12 cellular contexts compared by ENCODE assay signal in genomic region chrX:96373047-96373355, GRCh38.
DNase-seq lines count a peak whose midpoint lies in the region; ATAC-seq and TF ChIP-seq lines count a peak whose summit lies in the region.
"Had no signal": no experiment of that assay in that cellular context is flagged by ENCODE, and none has a peak within 500 bp of the region (broad histone marks: within the 10 kb centered on the region; RNA-seq: fewer than 3 reads in every experiment).

No MANE protein-coding gene starts in this region.

- 47 to 90% methylated on average over 2 to 3 of the region's 4 CpGs for WGBS in endodermal cell (ENCODE audit: insufficient coverage in 1 of 2, insufficient read length in 1 of 2), 2 experiments

- H3K9me3 Mint-ChIP-seq in HFFc6 (no peaks in the 10 kb centered on the region), endodermal cell (no peaks in the 10 kb centered on the region)
- H3K9me3 Mint-ChIP-seq in naive thymus-derived CD8-positive, alpha-beta T cell = no peaks in the 10 kb centered on the region

- no peaks in the 10 kb centered on the region for H3F3A ChIP-seq in neural cell (ENCODE audit: insufficient read depth, low read length, poor library complexity, severe bottlenecking)

- H3K4me1 Mint-ChIP-seq in HFFc6 (ENCODE audit: low read depth) (peaks cover 4% of the 10 kb centered on the region; the same call in 1 of the 2 replicates), endodermal cell (peaks cover 14% of the 10 kb centered on the region)
- H3K4me1 Mint-ChIP-seq in naive thymus-derived CD8-positive, alpha-beta T cell = peaks cover 0 to 3% (median 1%) of the 10 kb centered on the region in 4 donors

- ATAC-seq in GM19351 (IDR thresholded peaks at IDR 0.05; ENCODE audit: unreplicated experiment) = peak; percentile 15
- no peak for ATAC-seq in RWPE2 (ENCODE audit: low read depth)
- no peak for ATAC-seq in naive thymus-derived CD8-positive, alpha-beta T cell
- no peak for ATAC-seq in GM18519 (IDR thresholded peaks at IDR 0.05; ENCODE audit: low FRiP score, unreplicated experiment)
- ATAC-seq: T-helper 17 cell had no signal

- no peak for TF ChIP-seq RAD21 in neural cell (conservative IDR thresholded peaks at IDR 0.05)

- no peaks in the 10 kb centered on the region for H3K9me2 ChIP-seq in neural cell (ENCODE audit: insufficient read depth, low read length)

- no peak overlapping the region for H3K27ac ChIP-seq in RWPE2 (ENCODE audit: poor library complexity, severe bottlenecking)
- no peak overlapping the region for H3K27ac ChIP-seq in neural cell (ENCODE audit: low read length)
- no peak overlapping the region for H3K27ac ChIP-seq in endodermal cell (ENCODE audit: low read depth, low read length)
- H3K27ac ChIP-seq: BLaER1 had no signal

- H3K36me3 ChIP-seq in RWPE2 (ENCODE audit: low read depth) (no peaks in the 10 kb centered on the region), neural cell (ENCODE audit: insufficient read depth, low read length) (no peaks in the 10 kb centered on the region), endodermal cell (ENCODE audit: control insufficient read depth, insufficient read depth, low read length) (no peaks in the 10 kb centered on the region)
- H3K36me3 ChIP-seq: BLaER1 had no signal

- H3K27me3 ChIP-seq in RWPE2 (ENCODE audit: insufficient read depth, poor library complexity, severe bottlenecking) = no peaks in the 10 kb centered on the region
- no peaks in the 10 kb centered on the region for H3K27me3 ChIP-seq in neural cell (ENCODE audit: insufficient read depth, low read depth, low read length)
- H3K27me3 ChIP-seq in endodermal cell (ENCODE audit: control insufficient read depth, insufficient read depth, low read length, poor library complexity, severe bottlenecking) = no peaks in the 10 kb centered on the region

- H3K27me3 Mint-ChIP-seq in HFFc6 (ENCODE audit: insufficient read depth) (no peaks in the 10 kb centered on the region), endodermal cell (ENCODE audit: insufficient read depth) (no peaks in the 10 kb centered on the region)
- peaks cover 0 to 3% (median 0%) of the 10 kb centered on the region in 5 donors for H3K27me3 Mint-ChIP-seq in naive thymus-derived CD8-positive, alpha-beta T cell
- H3K27me3 Mint-ChIP-seq: T-helper 17 cell had no signal

- TF ChIP-seq EP300 in neural cell (conservative IDR thresholded peaks at IDR 0.05; ENCODE audit: poor library complexity, severe bottlenecking) = no peak

- H3K4me3 Mint-ChIP-seq in HFFc6 (no peak overlapping the region), endodermal cell (no peak overlapping the region)
- H3K4me3 Mint-ChIP-seq in naive thymus-derived CD8-positive, alpha-beta T cell = no peak overlapping the region
- H3K4me3 Mint-ChIP-seq: T-helper 17 cell had no signal

- no peaks in the 10 kb centered on the region for H3K36me3 Mint-ChIP-seq in HFFc6 (ENCODE audit: low read depth)
- no peaks in the 10 kb centered on the region for H3K36me3 Mint-ChIP-seq in endodermal cell (ENCODE audit: low read depth)
- H3K36me3 Mint-ChIP-seq in naive thymus-derived CD8-positive, alpha-beta T cell = no peaks in the 10 kb centered on the region

- H3K4me2 ChIP-seq in neural cell (ENCODE audit: low read length) = no peak overlapping the region
- H3K4me2 ChIP-seq: BLaER1 had no signal

- TF ChIP-seq CTCF in HFFc6 (IDR thresholded peaks at IDR 0.05) = peak; percentile 3; the same call in 1 of the 2 replicates
- TF ChIP-seq CTCF in RWPE2 (IDR thresholded peaks at IDR 0.05; ENCODE audit: poor library complexity, severe bottlenecking) = peak; percentile 23
- peak; percentile 39 for TF ChIP-seq CTCF in neural cell (IDR thresholded peaks at IDR 0.05; ENCODE audit: poor library complexity, severe bottlenecking)
- no peak for TF ChIP-seq CTCF in endodermal cell (conservative IDR thresholded peaks at IDR 0.05)

- H3K9me3 ChIP-seq in RWPE2 (ENCODE audit: severe bottlenecking) = no peaks in the 10 kb centered on the region
- H3K9me3 ChIP-seq in neural cell (ENCODE audit: low read length) = no peaks in the 10 kb centered on the region
- H3K9me3 ChIP-seq in endodermal cell (ENCODE audit: control insufficient read depth, low read length) = no peaks in the 10 kb centered on the region
- H3K9me3 ChIP-seq: BLaER1 had no signal

- H3K4me1 ChIP-seq in RWPE2 (ENCODE audit: insufficient read depth, poor library complexity, severe bottlenecking) (no peaks in the 10 kb centered on the region), endodermal cell (ENCODE audit: control insufficient read depth, insufficient read depth, low read length) (no peaks in the 10 kb centered on the region)
- H3K4me1 ChIP-seq: BLaER1 had no signal

- DNase-seq in HFFc6 (no peak), RWPE2 (ENCODE audit: low spot score) (no peak), endodermal cell (no peak)
- DNase-seq in naive thymus-derived CD8-positive, alpha-beta T cell = no peak
- DNase-seq in effector CD4-positive, alpha-beta T cell = no peak
- DNase-seq: NCI-H2107, Right ventricle myocardium superior, T-helper 17 cell had no signal

- H2AFZ ChIP-seq in neural cell (ENCODE audit: low read depth, low read length) = no peak overlapping the region

- no peaks in the 10 kb centered on the region for H3K79me2 ChIP-seq in neural cell (replicated peaks; ENCODE audit: insufficient read depth, low read length)

- H3K9ac ChIP-seq in neural cell (ENCODE audit: low read length) (no peak overlapping the region), endodermal cell (ENCODE audit: extremely low read depth, low read length, poor library complexity, severe bottlenecking) (no peak overlapping the region)
- H3K9ac ChIP-seq: BLaER1 had no signal

- H3K4me3 ChIP-seq in RWPE2 (ENCODE audit: severe bottlenecking) (no peak overlapping the region), neural cell (ENCODE audit: low read length) (no peak overlapping the region), endodermal cell (ENCODE audit: low read length) (no peak overlapping the region)
- H3K4me3 ChIP-seq: BLaER1 had no signal

- H3K27ac Mint-ChIP-seq in HFFc6 (no peak overlapping the region), endodermal cell (no peak overlapping the region)
- no peak overlapping the region for H3K27ac Mint-ChIP-seq in naive thymus-derived CD8-positive, alpha-beta T cell
- H3K27ac Mint-ChIP-seq: T-helper 17 cell had no signal

- POLR2A ChIA-PET in naive thymus-derived CD8-positive, alpha-beta T cell (lab: Charles Lee) = no interaction called here

- H4K20me1 ChIP-seq in neural cell (ENCODE audit: insufficient read depth) = no peaks in the 10 kb centered on the region
- H4K20me1 ChIP-seq: BLaER1 had no signal

TF ChIP-seq in neural cell, 6 proteins besides CTCF, POLR2A, EP300 and RAD21:
- TF ChIP-seq TAF1 (IDR thresholded peaks at IDR 0.05; ENCODE audit: low read depth) (no peak), REST (IDR thresholded peaks at IDR 0.05; ENCODE audit: borderline replicate concordance) (no peak), SMC3 (conservative IDR thresholded peaks at IDR 0.05; ENCODE audit: poor library complexity) (no peak), EZH2 (IDR thresholded peaks at IDR 0.05; ENCODE audit: borderline replicate concordance, insufficient read depth, low read length, poor library complexity, severe bottlenecking) (no peak), MXI1 (conservative IDR thresholded peaks at IDR 0.05; ENCODE audit: poor library complexity, severe bottlenecking) (no peak), POLR2AphosphoS5 (IDR thresholded peaks at IDR 0.05) (no peak)
